ENCODE assay signal across 23 cellular contexts in genomic region chr3:64797000-64797399, GRCh38.
DNase-seq lines count a peak whose midpoint lies in the region; FAIRE-seq and TF ChIP-seq lines count a peak whose summit lies in the region.
"Had no signal": no experiment of that assay in that cellular context is flagged by ENCODE, and none has a peak within 500 bp of the region (broad histone marks: within the 10 kb centered on the region; RNA-seq: fewer than 3 reads in every experiment).

No MANE protein-coding gene starts in this region.

- H2AFZ ChIP-seq in endothelial cell of umbilical vein (ENCODE audit: low read depth, low read length) (peak overlapping the region; percentile 55), neuronal stem cell (ENCODE audit: low read length) (peak overlapping the region; percentile 35)

- DNase-seq in Ammon's horn (ENCODE audit: low spot score) (peak; percentile 27), G401 (ENCODE audit: low spot score) (peak; percentile 54), endothelial cell of umbilical vein (ENCODE audit: low read depth, low spot score) (no peak), neuronal stem cell (ENCODE audit: low spot score) (no peak), breast epithelium (ENCODE audit: low spot score in 2 of 2) (no peak), superior temporal gyrus (ENCODE audit: extremely low spot score) (no peak), SW480 (ENCODE audit: low spot score) (no peak)
- no peak for DNase-seq in activated T-cell treated with anti-CD3 and anti-CD28 coated beads, Interleukin-2, amount 50 U/mL, for 24 hours
- DNase-seq: CD8-positive, alpha-beta memory T cell; DMS 273 treated with DMSO at 0.1 percent for 48 hours; DMS79 treated with DMSO at 0.1 percent for 48 hours; NCI-H1048; NCI-H1417; NCI-H1694; NCI-H2029 treated with DMSO at 0.1 percent for 48 hours; NCI-H446 treated with DMSO at 0.1 percent for 48 hours; NCI-H526; RPMI8226; SHP77 treated with DMSO at 0.1 percent for 48 hours had no signal

- H3K4ac ChIP-seq in neuronal stem cell (ENCODE audit: low read length): no peak overlapping the region

- H3K9me3 ChIP-seq in endothelial cell of umbilical vein (replicated peaks; ENCODE audit: control insufficient read depth, insufficient read depth, low read length) (no peaks in the 10 kb centered on the region), neuronal stem cell (replicated peaks in 1 of 2; ENCODE audit: control insufficient read depth in 2 of 2, insufficient read depth in 1 of 2, low read depth in 1 of 2, low read length in 2 of 2) (no peaks in the 10 kb centered on the region), breast epithelium (no peaks in the 10 kb centered on the region)

- dilution Hi-C loops in endothelial cell of umbilical vein (cut with MboI; ENCODE audit: extremely low pct_ligation_motif_present, low sequenced_read_pairs): no loop called here

- FAIRE-seq in endothelial cell of umbilical vein (lab: Jason Lieb, UNC): no peak
- FAIRE-seq: A204.1, GM12892 had no signal

- peaks cover 2% of the 10 kb centered on the region for H3K9me3 Mint-ChIP-seq in activated T-cell treated with anti-CD3 and anti-CD28 coated beads, Interleukin-2, amount 50 U/mL, for 24 hours

- peak overlapping the region; percentile 12 for H3K9ac ChIP-seq in endothelial cell of umbilical vein (replicated peaks; ENCODE audit: extremely low read depth, insufficient read depth, low read length)
- H3K9ac ChIP-seq in neuronal stem cell (ENCODE audit: low read depth, low read length, poor library complexity): no peak overlapping the region

- intact Hi-C loops in endothelial cell of umbilical vein (cut with micrococcal nuclease) (loop anchor here (1.0 to 2.0 kb wide), 6 partner anchors 111 to 371 kb away; no protein-coding TSS in a partner anchor), breast epithelium (cut with DNase I; ENCODE audit: low total_unique reads) (no loop called here)

- H3K27ac ChIP-seq in endothelial cell of umbilical vein (ENCODE audit: insufficient read depth, low read depth, low read length) (peak overlapping the region; percentile 87), neuronal stem cell (replicated peaks; ENCODE audit: low read length) (no peak overlapping the region), breast epithelium (peak overlapping the region in 1 of 2 donors; percentile 74)
- H3K27ac ChIP-seq: HL-60 had no signal

- no CpG with 5 or more reads among the region's 1 CpG for WGBS in neuronal stem cell (ENCODE audit: extremely low coverage in 2 of 2, insufficient read length in 2 of 2, insufficient replicate concordance in 1 of 2), 2 donors

- H4K20me1 ChIP-seq in endothelial cell of umbilical vein (replicated peaks; ENCODE audit: control insufficient read depth, extremely low read depth, insufficient read depth, low read length): no peaks in the 10 kb centered on the region

- H3K4me3 ChIP-seq in endothelial cell of umbilical vein (replicated peaks in 1 of 3; ENCODE audit: insufficient read depth in 1 of 3, low read depth in 1 of 3, low read length in 3 of 3) (no peak overlapping the region), neuronal stem cell (ENCODE audit: low read length in 2 of 2) (no peak overlapping the region), breast epithelium (no peak overlapping the region)

- H2AK5ac ChIP-seq in neuronal stem cell (ENCODE audit: low read depth, low read length): no peak overlapping the region

- no peak overlapping the region for H3K18ac ChIP-seq in neuronal stem cell (ENCODE audit: low read length)

- no peak overlapping the region for H3K4me3 Mint-ChIP-seq in activated T-cell treated with anti-CD3 and anti-CD28 coated beads, Interleukin-2, amount 50 U/mL, for 24 hours
- H3K4me3 Mint-ChIP-seq: CD14-positive monocyte; CD8-positive, alpha-beta memory T cell had no signal

- H2BK12ac ChIP-seq in neuronal stem cell (ENCODE audit: low read length): no peak overlapping the region

- no peak overlapping the region for H2BK5ac ChIP-seq in neuronal stem cell (ENCODE audit: low read length)

- no peak overlapping the region for H4K8ac ChIP-seq in neuronal stem cell (ENCODE audit: low read depth, low read length)

- H4K91ac ChIP-seq in neuronal stem cell (ENCODE audit: low read depth, low read length, poor library complexity): no peak overlapping the region

- TF ChIP-seq POLR2A in endothelial cell of umbilical vein (IDR thresholded peaks at IDR 0.05; ENCODE audit: low read depth, low read length): no peak
- no peak for TF ChIP-seq POLR2A in breast epithelium (IDR thresholded peaks at IDR 0.05)

- H2BK15ac ChIP-seq in neuronal stem cell (ENCODE audit: low read length): no peak overlapping the region

- no peaks in the 10 kb centered on the region for H3K9me1 ChIP-seq in endothelial cell of umbilical vein (replicated peaks; ENCODE audit: control insufficient read depth, extremely low read depth, insufficient read depth, low read length)

- no peak overlapping the region for H3K14ac ChIP-seq in neuronal stem cell (ENCODE audit: low read length)

- in situ Hi-C loops in G401 (cut with HindIII; ENCODE audit: low sequenced_read_pairs): no loop called here

- no peaks in the 10 kb centered on the region for H3K79me1 ChIP-seq in neuronal stem cell (ENCODE audit: low read depth, low read length)

- no peak overlapping the region for H3K23ac ChIP-seq in neuronal stem cell (ENCODE audit: low read depth, low read length, poor library complexity)

- H3K79me2 ChIP-seq in endothelial cell of umbilical vein (ENCODE audit: control insufficient read depth, insufficient read depth, low read length): no peaks in the 10 kb centered on the region

- H3K4me1 ChIP-seq in endothelial cell of umbilical vein (ENCODE audit: control insufficient read depth, extremely low read depth, insufficient read depth, low read length) (peaks cover 28% of the 10 kb centered on the region), neuronal stem cell (ENCODE audit: control insufficient read depth in 2 of 2, insufficient read depth in 1 of 2, low read depth in 1 of 2, low read length in 2 of 2) (peaks cover 0 to 4% of the 10 kb centered on the region in 2 donors), breast epithelium (no peaks in the 10 kb centered on the region)

- no peak for TF ChIP-seq CTCF in endothelial cell of umbilical vein (IDR thresholded peaks at IDR 0.05; ENCODE audit: extremely low read depth in 1 of 2, insufficient read depth in 1 of 2, low read depth in 1 of 2, low read length in 2 of 2)
- TF ChIP-seq CTCF in breast epithelium (IDR thresholded peaks at IDR 0.05): no peak

- no peaks in the 10 kb centered on the region for H3K36me3 ChIP-seq in endothelial cell of umbilical vein (ENCODE audit: control insufficient read depth in 2 of 2, extremely low read depth in 1 of 2, insufficient read depth in 2 of 2, low read length in 2 of 2)
- no peaks in the 10 kb centered on the region for H3K36me3 ChIP-seq in neuronal stem cell (replicated peaks in 1 of 2; ENCODE audit: control insufficient read depth in 2 of 2, insufficient read depth in 2 of 2, low read length in 2 of 2)
- H3K36me3 ChIP-seq in breast epithelium: no peaks in the 10 kb centered on the region

- H3K36me3 Mint-ChIP-seq in activated T-cell treated with anti-CD3 and anti-CD28 coated beads, Interleukin-2, amount 50 U/mL, for 24 hours (ENCODE audit: low read depth): no peaks in the 10 kb centered on the region
- H3K36me3 Mint-ChIP-seq: CD14-positive monocyte; CD8-positive, alpha-beta memory T cell had no signal

- TSS peak; percentile 83 for BruUV-seq in endothelial cell of umbilical vein (replicated peaks; lab: Mats Ljungman, UMichigan)

- peak overlapping the region; percentile 76 for H3K4me2 ChIP-seq in endothelial cell of umbilical vein (ENCODE audit: insufficient read depth, low read length)
- H3K4me2 ChIP-seq in neuronal stem cell (ENCODE audit: insufficient read depth, low read length, poor library complexity, severe bottlenecking): no peak overlapping the region

- no peak overlapping the region for H2BK120ac ChIP-seq in neuronal stem cell (ENCODE audit: low read depth, low read length)

- H3K27me3 Mint-ChIP-seq in activated T-cell treated with anti-CD3 and anti-CD28 coated beads, Interleukin-2, amount 50 U/mL, for 24 hours: no peaks in the 10 kb centered on the region
- H3K27me3 Mint-ChIP-seq: CD8-positive, alpha-beta memory T cell had no signal

- POLR2A ChIA-PET in endothelial cell of umbilical vein (lab: Charles Lee): no interaction called here

- CTCF ChIA-PET in endothelial cell of umbilical vein (lab: Charles Lee): interaction anchor here (1.0 to 1.4 kb wide), 2 partner anchors 19 to 373 kb away, joined by 3 to 4 read pairs; no protein-coding TSS in a partner anchor

- no peaks in the 10 kb centered on the region for H3K4me1 Mint-ChIP-seq in activated T-cell treated with anti-CD3 and anti-CD28 coated beads, Interleukin-2, amount 50 U/mL, for 24 hours (ENCODE audit: low read depth)
- H3K4me1 Mint-ChIP-seq: CD14-positive monocyte; CD8-positive, alpha-beta memory T cell had no signal

- H3K27ac Mint-ChIP-seq in activated T-cell treated with anti-CD3 and anti-CD28 coated beads, Interleukin-2, amount 50 U/mL, for 24 hours: no peak overlapping the region
- H3K27ac Mint-ChIP-seq: CD14-positive monocyte; CD8-positive, alpha-beta memory T cell had no signal

- H3K27me3 ChIP-seq in endothelial cell of umbilical vein (ENCODE audit: control insufficient read depth in 2 of 2, insufficient read depth in 2 of 2, low read length in 2 of 2) (no peaks in the 10 kb centered on the region), neuronal stem cell (ENCODE audit: control insufficient read depth in 3 of 3, insufficient read depth in 3 of 3, low read depth in 1 of 3, low read length in 3 of 3) (no peaks in the 10 kb centered on the region), breast epithelium (no peaks in the 10 kb centered on the region)

TF ChIP-seq in endothelial cell of umbilical vein, 7 proteins besides CTCF, POLR2A, EP300 and RAD21:
- TF ChIP-seq MAX (IDR thresholded peaks at IDR 0.05; ENCODE audit: insufficient read depth, insufficient read length) (no peak), POLR2AphosphoS5 (IDR thresholded peaks at IDR 0.05; ENCODE audit: insufficient read depth, low read depth, low read length) (no peak), GATA2 (IDR thresholded peaks at IDR 0.05; ENCODE audit: insufficient read depth, insufficient read length, low read depth, low read length) (no peak), FOS (IDR thresholded peaks at IDR 0.05; ENCODE audit: borderline replicate concordance, insufficient read depth, low read length) (no peak), EZH2 (IDR thresholded peaks at IDR 0.05; ENCODE audit: borderline replicate concordance, low read depth, low read length, severe bottlenecking) (no peak), JUN (IDR thresholded peaks at IDR 0.05; ENCODE audit: borderline replicate concordance, insufficient read depth, insufficient read length, low read depth) (no peak), MYC (IDR thresholded peaks at IDR 0.05; ENCODE audit: low read depth, low read length) (no peak)

Comparison
In these comparisons a context has a peak if more than half of its experiments do, and no peak if none do; other contexts are left out.
1. DNase-seq: peak in Ammon's horn (single experiment) and G401 (single experiment); none in endothelial cell of umbilical vein (single experiment), neuronal stem cell (single experiment), activated T-cell treated with anti-CD3 and anti-CD28 coated beads, Interleukin-2, amount 50 U/mL, for 24 hours (single experiment), breast epithelium (0 of 2), superior temporal gyrus (single experiment) and SW480 (single experiment).